In the genomic region with DNA sequence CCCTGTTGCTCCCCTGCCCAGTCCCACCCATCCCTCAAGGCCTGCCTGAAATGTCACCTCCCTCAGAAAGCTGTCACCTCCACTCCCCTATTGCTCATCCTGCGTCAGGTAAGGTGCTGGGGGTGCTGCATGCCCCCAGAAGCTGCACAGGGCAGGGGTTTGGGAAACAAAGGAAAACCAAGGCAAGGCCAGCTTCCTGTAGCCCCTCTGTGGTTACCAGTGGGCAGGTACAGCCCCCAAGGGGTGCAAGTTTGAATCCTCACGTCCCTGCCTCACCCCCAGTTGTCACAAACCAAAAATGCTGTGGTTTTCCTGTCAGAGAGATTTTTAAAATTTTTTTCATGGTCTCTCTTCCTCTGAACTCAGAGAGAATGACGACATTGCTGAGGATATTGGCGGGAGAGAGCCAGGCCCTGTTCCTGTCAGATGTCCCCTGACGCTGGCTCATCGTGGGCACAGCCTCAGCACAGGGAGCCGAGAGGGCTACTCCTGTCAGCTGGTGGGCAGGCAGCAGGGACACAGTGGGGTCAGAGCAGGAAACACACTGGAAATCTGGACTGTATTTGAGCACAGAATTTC, we compare ENCODE assay signal across 10 cellular contexts. TPM values are rescaled to one million over a fixed set of nuclear protein-coding genes. Genes with fewer than 3 reads are reported as not detected.
DNase-seq lines count a peak whose midpoint lies in the region; ATAC-seq and TF ChIP-seq lines count a peak whose summit lies in the region.
"Had no signal": no experiment of that assay in that cellular context is flagged by ENCODE, and none has a peak within 500 bp of the region (broad histone marks: within the 10 kb centered on the region; RNA-seq: fewer than 3 reads in every experiment).

No MANE protein-coding gene starts in this region.

- 62% methylated on average over 7 of the region's 7 CpGs for WGBS in suprapubic skin

- intact Hi-C loops in upper lobe of right lung (cut with DNase I): no loop called here

- H3K27ac ChIP-seq in upper lobe of right lung (no peak overlapping the region), suprapubic skin (no peak overlapping the region)

- H3K4me1 ChIP-seq in upper lobe of right lung (no peaks in the 10 kb centered on the region), suprapubic skin (no peaks in the 10 kb centered on the region)

- H3K4me3 ChIP-seq in fibroblast of mammary gland (ENCODE audit: control insufficient read depth, low read depth, low read length): no peak overlapping the region
- H3K4me3 ChIP-seq in upper lobe of right lung: no peak overlapping the region
- no peak overlapping the region for H3K4me3 ChIP-seq in suprapubic skin

- no peaks in the 10 kb centered on the region for H3K36me3 ChIP-seq in upper lobe of right lung
- H3K36me3 ChIP-seq in suprapubic skin: no peaks in the 10 kb centered on the region

- no peak for TF ChIP-seq EP300 in suprapubic skin (IDR thresholded peaks at IDR 0.05)

- DNase-seq in stimulated activated CD4-positive, alpha-beta T cell treated with anti-CD3 and anti-CD28 coated beads, Interleukin-12 subunit alpha, Interleukin-12 subunit beta, amount 100 ng/mL, for 48 hours (ENCODE audit: low read depth in 2 of 3, low spot score in 1 of 3): peak in 2 of 3 donors; percentile 34 to 47
- no peak for DNase-seq in stimulated activated CD4-positive, alpha-beta T cell treated with anti-CD3 and anti-CD28 coated beads, Interleukin-4, amount 100 ng/mL, for 1 hour
- DNase-seq in activated CD4-positive, alpha-beta T cell treated with anti-CD3 and anti-CD28 coated beads, Interleukin-2, amount 50 U/mL, for 48 hours: peak; percentile 58 to 67
- DNase-seq in fibroblast of mammary gland (ENCODE audit: low read depth): peak; percentile 47
- DNase-seq in upper lobe of right lung: peak; percentile 65
- DNase-seq in suprapubic skin (ENCODE audit: low spot score in 2 of 2): no peak
- DNase-seq in NCI-H1694 treated with DMSO at 0.1 percent for 48 hours (lab: John Stamatoyannopoulos, UW): no peak
- DNase-seq in NCI-H1417 (lab: John Stamatoyannopoulos, UW): no peak
- DNase-seq: DMS 273 treated with DMSO at 0.1 percent for 48 hours had no signal

- H3K9me3 ChIP-seq in upper lobe of right lung (no peaks in the 10 kb centered on the region), suprapubic skin (no peaks in the 10 kb centered on the region)

- TF ChIP-seq CTCF in fibroblast of mammary gland (conservative IDR thresholded peaks at IDR 0.05; ENCODE audit: control insufficient read depth, insufficient read depth, low read depth, low read length) (no peak), upper lobe of right lung (IDR thresholded peaks at IDR 0.05) (no peak), suprapubic skin (IDR thresholded peaks at IDR 0.05) (no peak)

- no peaks in the 10 kb centered on the region for H3K27me3 ChIP-seq in upper lobe of right lung
- H3K27me3 ChIP-seq in suprapubic skin: no peaks in the 10 kb centered on the region

- no peak for TF ChIP-seq POLR2A in suprapubic skin (IDR thresholded peaks at IDR 0.05)

- ATAC-seq in upper lobe of right lung: no peak
- ATAC-seq: left colon had no signal

RNA-seq across cellular contexts. Expression of a gene that starts 27.0 kb away (rescaled TPM):
- total RNA-seq in upper lobe of right lung: 16.0 TPM
- 1 to 10 TPM; 1.9 to 5.9 (median 2.6) TPM for total RNA-seq in suprapubic skin

RNA-seq across cellular contexts. Expression of a gene that starts 49.0 kb away (rescaled TPM):
- 359 TPM for total RNA-seq in upper lobe of right lung
- 100 to 1,000 TPM in 2 of 4 donors, 10 to 100 TPM in 2; 34.0 to 115 (median 93.0) TPM for total RNA-seq in suprapubic skin

Comparison
In these comparisons a context has a peak if more than half of its experiments do, and no peak if none do; other contexts are left out.
1. DNase-seq: peak in stimulated activated CD4-positive, alpha-beta T cell treated with anti-CD3 and anti-CD28 coated beads, Interleukin-12 subunit alpha, Interleukin-12 subunit beta, amount 100 ng/mL, for 48 hours (2 of 3), activated CD4-positive, alpha-beta T cell treated with anti-CD3 and anti-CD28 coated beads, Interleukin-2, amount 50 U/mL, for 48 hours (2 of 2), fibroblast of mammary gland (single experiment) and upper lobe of right lung (single experiment); none in stimulated activated CD4-positive, alpha-beta T cell treated with anti-CD3 and anti-CD28 coated beads, Interleukin-4, amount 100 ng/mL, for 1 hour (single experiment), suprapubic skin (0 of 2), NCI-H1694 treated with DMSO at 0.1 percent for 48 hours (single experiment) and NCI-H1417 (0 of 3).